In the genomic region with DNA sequence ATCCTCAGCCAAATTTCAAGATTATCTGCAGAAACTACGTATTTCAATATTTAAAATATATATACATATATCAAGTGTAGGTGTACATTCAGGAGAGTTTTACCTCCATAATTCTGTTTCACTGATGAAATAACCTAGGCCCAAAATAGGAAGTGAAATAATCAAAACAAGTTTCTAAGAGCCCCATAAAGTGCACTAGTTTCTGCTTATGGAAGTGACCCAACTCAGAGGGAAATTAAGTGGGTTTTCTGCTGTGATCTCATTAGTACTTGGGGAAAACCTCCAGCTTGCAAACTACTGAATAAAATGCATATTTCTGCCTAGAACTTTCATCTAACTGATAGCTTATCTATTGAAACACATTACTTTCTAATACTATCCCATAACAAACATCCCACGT, we compare ENCODE assay signal across 14 cellular contexts. TPM values are rescaled to one million over a fixed set of nuclear protein-coding genes. Genes with fewer than 3 reads are reported as not detected.
DNase-seq lines count a peak whose midpoint lies in the region; ATAC-seq, FAIRE-seq and TF ChIP-seq lines count a peak whose summit lies in the region.
"Had no signal": no experiment of that assay in that cellular context is flagged by ENCODE, and none has a peak within 500 bp of the region (broad histone marks: within the 10 kb centered on the region; RNA-seq: fewer than 3 reads in every experiment).

No MANE protein-coding gene starts in this region.

- ATAC-seq in GM18909 (IDR thresholded peaks at IDR 0.05; ENCODE audit: poor library complexity, unreplicated experiment) (peak; percentile 84), GM21723 (IDR thresholded peaks at IDR 0.05; ENCODE audit: unreplicated experiment) (peak; percentile 78), HG03108 (IDR thresholded peaks at IDR 0.05; ENCODE audit: unreplicated experiment) (peak; percentile 80), K562 (no peak)

- no peak overlapping the region for H3K4me3 ChIP-seq in K562
- H3K4me3 ChIP-seq: thoracic aorta had no signal

- FAIRE-seq in K562 (lab: Jason Lieb, UNC): no peak
- FAIRE-seq: RCC 7860, TTC549 had no signal

- H3K4me1 ChIP-seq in K562 (replicated peaks in 1 of 2; ENCODE audit: control insufficient read depth in 2 of 2, insufficient read depth in 2 of 2, low read length in 2 of 2): no peaks in the 10 kb centered on the region

- no peak overlapping the region for H3K9ac ChIP-seq in K562 (ENCODE audit: insufficient read depth in 1 of 2, low read depth in 2 of 2, low read length in 2 of 2)

- no peak overlapping the region for H2AFZ ChIP-seq in K562 (ENCODE audit: low read depth, low read length)

- in situ Hi-C loops in K562 (cut with MboI): no loop called here

- no peaks in the 10 kb centered on the region for H4K20me1 ChIP-seq in K562 (replicated peaks; ENCODE audit: control insufficient read depth, insufficient read depth, low read length)

- H3K27me3 ChIP-seq in K562 (ENCODE audit: control insufficient read depth in 2 of 2, insufficient read depth in 2 of 2, low read length in 2 of 2): no peaks in the 10 kb centered on the region

- H3K9me3 ChIP-seq in K562 (replicated peaks; ENCODE audit: control insufficient read depth, insufficient read depth, low read depth, low read length): no peaks in the 10 kb centered on the region
- H3K9me3 ChIP-seq: Caco-2, thoracic aorta had no signal

- DNase-seq in K562 (ENCODE audit: extremely low read depth in 1 of 4, low spot score in 3 of 4) (no peak), NCI-H69 (lab: John Stamatoyannopoulos, UW) (no peak), NCI-H226 (no peak), T-helper 2 cell (no peak), T-helper 1 cell (no peak)
- DNase-seq: Caco-2, NCI-H2029 treated with DMSO at 0.1 percent for 48 hours, retina had no signal

- no peaks in the 10 kb centered on the region for H3K9me1 ChIP-seq in K562 (ENCODE audit: control insufficient read depth, insufficient read depth, low read length)

- H3K4me2 ChIP-seq in K562 (ENCODE audit: insufficient read depth, low read length): no peak overlapping the region

- no peak for TF ChIP-seq POLR2A in K562 (conservative IDR thresholded peaks at IDR 0.05)

- no peaks in the 10 kb centered on the region for H3K36me3 ChIP-seq in K562 (ENCODE audit: control insufficient read depth, insufficient read depth, low read length)
- H3K36me3 ChIP-seq: thoracic aorta had no signal

- intact Hi-C loops in K562 (cut with micrococcal nuclease): no loop called here

- no TSS peak for BruUV-seq in K562 (replicated peaks; lab: Mats Ljungman, UMichigan)

- no peak overlapping the region for H3K27ac ChIP-seq in K562 (ENCODE audit: extremely low read depth, low read depth, low read length)
- H3K27ac ChIP-seq: thoracic aorta had no signal

- no peak for TF ChIP-seq RAD21 in K562 (CRISPR knock-in tag; conservative IDR thresholded peaks at IDR 0.05 in 1 of 2, IDR thresholded peaks at IDR 0.05 in 1 of 2)

- POLR2A ChIA-PET in K562 (lab: Yijun Ruan, JAX): interaction anchor here (0.6 to 2.3 kb wide), 6 partner anchors 10 to 58 kb away, joined by 3 to 10 read pairs (median 4); no protein-coding TSS in a partner anchor

- no peaks in the 10 kb centered on the region for H3K79me2 ChIP-seq in K562 (ENCODE audit: control insufficient read depth, insufficient read depth, low read length)

- CTCF ChIA-PET in K562 (lab: Yijun Ruan, JAX; ENCODE audit: low intra/inter-chr PET ratio): interaction anchor here (0.6 kb wide), 1 partner anchor 18 kb away, joined by 7 read pairs; no protein-coding TSS in a partner anchor

- no peak for TF ChIP-seq CTCF in K562 (IDR thresholded peaks at IDR 0.05 in 2 of 3, conservative IDR thresholded peaks at IDR 0.05 in 1 of 3; ENCODE audit: insufficient read depth in 2 of 3, low read depth in 1 of 3, low read length in 3 of 3)

- TF ChIP-seq EP300 in K562 (IDR thresholded peaks at IDR 0.05; ENCODE audit: low read length): no peak

- 0% methylated on average over 2 of the region's 2 CpGs for WGBS in K562 (ENCODE audit: insufficient coverage, low coverage, missing lambda C conversion rate)

TF ChIP-seq in K562, 482 proteins besides CTCF, POLR2A, EP300 and RAD21 (continues in another document):
- TF ChIP-seq ZNF408 (CRISPR knock-in tag; IDR thresholded peaks at IDR 0.05; ENCODE audit: low read depth) (no peak), NONO (IDR thresholded peaks at IDR 0.05; ENCODE audit: low read depth in 2 of 2, low read length in 1 of 2) (no peak), ZNF184 (CRISPR knock-in tag; IDR thresholded peaks at IDR 0.05) (no peak), PPARD (CRISPR knock-in tag; IDR thresholded peaks at IDR 0.05) (no peak), ZNF12 (CRISPR knock-in tag; IDR thresholded peaks at IDR 0.05) (no peak), POLR3G (IDR thresholded peaks at IDR 0.05; ENCODE audit: extremely low read depth, insufficient read length, insufficient replicate concordance) (no peak), NR2F6 (CRISPR knock-in tag; IDR thresholded peaks at IDR 0.05) (0 out of 2 replicates have a peak, but pooled peaks have one; percentile 25), ZNF695 (CRISPR knock-in tag; IDR thresholded peaks at IDR 0.05) (no peak), CSDE1 (IDR thresholded peaks at IDR 0.05) (no peak), HMG20A (CRISPR knock-in tag; conservative IDR thresholded peaks at IDR 0.05) (no peak)
- TF ChIP-seq, protein P1, sequence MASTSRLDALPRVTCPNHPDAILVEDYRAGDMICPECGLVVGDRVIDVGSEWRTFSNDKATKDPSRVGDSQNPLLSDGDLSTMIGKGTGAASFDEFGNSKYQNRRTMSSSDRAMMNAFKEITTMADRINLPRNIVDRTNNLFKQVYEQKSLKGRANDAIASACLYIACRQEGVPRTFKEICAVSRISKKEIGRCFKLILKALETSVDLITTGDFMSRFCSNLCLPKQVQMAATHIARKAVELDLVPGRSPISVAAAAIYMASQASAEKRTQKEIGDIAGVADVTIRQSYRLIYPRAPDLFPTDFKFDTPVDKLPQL (IDR thresholded peaks at IDR 0.05; ENCODE audit: extremely low read depth, insufficient read length): no peak
- TF ChIP-seq, protein P2, sequence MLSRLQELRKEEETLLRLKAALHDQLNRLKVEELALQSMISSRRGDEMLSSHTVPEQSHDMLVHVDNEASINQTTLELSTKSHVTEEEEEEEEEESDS (CRISPR knock-in tag; IDR thresholded peaks at IDR 0.05): peak; percentile 38; the same call in 1 of the 2 replicates
- TF ChIP-seq, protein P3, sequence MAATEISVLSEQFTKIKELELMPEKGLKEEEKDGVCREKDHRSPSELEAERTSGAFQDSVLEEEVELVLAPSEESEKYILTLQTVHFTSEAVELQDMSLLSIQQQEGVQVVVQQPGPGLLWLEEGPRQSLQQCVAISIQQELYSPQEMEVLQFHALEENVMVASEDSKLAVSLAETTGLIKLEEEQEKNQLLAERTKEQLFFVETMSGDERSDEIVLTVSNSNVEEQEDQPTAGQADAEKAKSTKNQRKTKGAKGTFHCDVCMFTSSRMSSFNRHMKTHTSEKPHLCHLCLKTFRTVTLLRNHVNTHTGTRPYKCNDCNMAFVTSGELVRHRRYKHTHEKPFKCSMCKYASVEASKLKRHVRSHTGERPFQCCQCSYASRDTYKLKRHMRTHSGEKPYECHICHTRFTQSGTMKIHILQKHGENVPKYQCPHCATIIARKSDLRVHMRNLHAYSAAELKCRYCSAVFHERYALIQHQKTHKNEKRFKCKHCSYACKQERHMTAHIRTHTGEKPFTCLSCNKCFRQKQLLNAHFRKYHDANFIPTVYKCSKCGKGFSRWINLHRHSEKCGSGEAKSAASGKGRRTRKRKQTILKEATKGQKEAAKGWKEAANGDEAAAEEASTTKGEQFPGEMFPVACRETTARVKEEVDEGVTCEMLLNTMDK (IDR thresholded peaks at IDR 0.05; ENCODE audit: borderline replicate concordance, insufficient read depth, low read depth, low read length, poor library complexity, severe bottlenecking): no peak
- TF ChIP-seq, protein P4, sequence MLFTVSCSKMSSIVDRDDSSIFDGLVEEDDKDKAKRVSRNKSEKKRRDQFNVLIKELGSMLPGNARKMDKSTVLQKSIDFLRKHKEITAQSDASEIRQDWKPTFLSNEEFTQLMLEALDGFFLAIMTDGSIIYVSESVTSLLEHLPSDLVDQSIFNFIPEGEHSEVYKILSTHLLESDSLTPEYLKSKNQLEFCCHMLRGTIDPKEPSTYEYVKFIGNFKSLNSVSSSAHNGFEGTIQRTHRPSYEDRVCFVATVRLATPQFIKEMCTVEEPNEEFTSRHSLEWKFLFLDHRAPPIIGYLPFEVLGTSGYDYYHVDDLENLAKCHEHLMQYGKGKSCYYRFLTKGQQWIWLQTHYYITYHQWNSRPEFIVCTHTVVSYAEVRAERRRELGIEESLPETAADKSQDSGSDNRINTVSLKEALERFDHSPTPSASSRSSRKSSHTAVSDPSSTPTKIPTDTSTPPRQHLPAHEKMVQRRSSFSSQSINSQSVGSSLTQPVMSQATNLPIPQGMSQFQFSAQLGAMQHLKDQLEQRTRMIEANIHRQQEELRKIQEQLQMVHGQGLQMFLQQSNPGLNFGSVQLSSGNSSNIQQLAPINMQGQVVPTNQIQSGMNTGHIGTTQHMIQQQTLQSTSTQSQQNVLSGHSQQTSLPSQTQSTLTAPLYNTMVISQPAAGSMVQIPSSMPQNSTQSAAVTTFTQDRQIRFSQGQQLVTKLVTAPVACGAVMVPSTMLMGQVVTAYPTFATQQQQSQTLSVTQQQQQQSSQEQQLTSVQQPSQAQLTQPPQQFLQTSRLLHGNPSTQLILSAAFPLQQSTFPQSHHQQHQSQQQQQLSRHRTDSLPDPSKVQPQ (CRISPR knock-in tag; IDR thresholded peaks at IDR 0.05; ENCODE audit: borderline replicate concordance): 0 out of 2 replicates have a peak, but pooled peaks have one; percentile 25

RNA-seq across cellular contexts. Expression of a gene that starts 45.4 kb away (rescaled TPM):
- total RNA-seq in K562 (2011; cell fraction: chromatin; rRNA removed; ENCODE audit: low replicate concordance): 458 and 1,073 TPM in 2 replicates
- total RNA-seq in K562 (2011; cell fraction: nucleolus; rRNA removed): 474 and 541 TPM in 2 replicates
- total RNA-seq in K562 (2011; cell fraction: nucleoplasm; rRNA removed): 882 and 1,501 TPM in 2 replicates
- 55.3 and 100 TPM in 2 replicates for total RNA-seq in K562 (2014; rRNA removed)
- 177 and 218 TPM in 2 replicates for total RNA-seq in K562 (2014; rRNA removed; fragmentation: Illumina TruSeq; extraction: Trizol)
- total RNA-seq in K562 (2015; rRNA removed; fragmentation: Illumina TruSeq; extraction: Trizol): 130 and 149 TPM in 2 replicates
- total RNA-seq in K562 (2021): 77.8 and 106 TPM in 2 replicates
- 147 and 182 TPM in 2 replicates for polyA plus RNA-seq in K562 (2011; rRNA removed)
- polyA plus RNA-seq in K562 (2011; cell fraction: cytosol; rRNA removed): 8.2 and 35.8 TPM in 2 replicates
- polyA plus RNA-seq in K562 (2011; cell fraction: nucleus; rRNA removed): 165 and 195 TPM in 2 replicates
- polyA plus RNA-seq in K562 (2012): 21.0 and 54.8 TPM in 2 replicates
- polyA plus RNA-seq in K562 (2014; fragmentation: Illumina TruSeq; extraction: Trizol): 43.2 and 59.7 TPM in 2 replicates
- polyA plus RNA-seq in K562 (2014; fragmentation: Nextera tagmentation; extraction: Ambion mirVana): 10 to 100 TPM; 44.2 to 67.6 TPM
- 77.9 and 119 TPM in 2 replicates for polyA plus RNA-seq in K562 (2014; rRNA removed)
- 251 and 360 TPM in 2 replicates for polyA minus RNA-seq in K562 (2011; rRNA and poly(A)+ RNA removed)
- 17.0 and 22.7 TPM in 2 replicates for polyA minus RNA-seq in K562 (2011; cell fraction: cytosol; rRNA and poly(A)+ RNA removed)
- 714 and 1,502 TPM in 2 replicates for polyA minus RNA-seq in K562 (2011; cell fraction: nucleus; rRNA and poly(A)+ RNA removed)
